21 cellular contexts compared by ENCODE assay signal in genomic region chr19:53951947-53952346, GRCh38. TPM values are rescaled to one million over a fixed set of nuclear protein-coding genes. Genes with fewer than 3 reads are reported as not detected.
DNase-seq lines count a peak whose midpoint lies in the region; ATAC-seq, FAIRE-seq and TF ChIP-seq lines count a peak whose summit lies in the region.
"Had no signal": no experiment of that assay in that cellular context is flagged by ENCODE, and none has a peak within 500 bp of the region (broad histone marks: within the 10 kb centered on the region; RNA-seq: fewer than 3 reads in every experiment).

No MANE protein-coding gene starts in this region.

- H3K23me2 ChIP-seq in H9 (ENCODE audit: insufficient read length, low read depth, low read length, poor library complexity, severe bottlenecking), result no peaks in the 10 kb centered on the region
- H3K23me2 ChIP-seq in H1 (ENCODE audit: low read depth, low read length), result no peaks in the 10 kb centered on the region

- peak overlapping the region; percentile 58 for H3K4me2 ChIP-seq in BLaER1
- no peak overlapping the region for H3K4me2 ChIP-seq in H9 (ENCODE audit: insufficient read depth, insufficient read length, low read length)
- no peak overlapping the region for H3K4me2 ChIP-seq in H1 (ENCODE audit: insufficient read depth in 1 of 2, low read depth in 2 of 2, low read length in 2 of 2)
- no peak overlapping the region for H3K4me2 ChIP-seq in osteoblast (ENCODE audit: insufficient read depth, low read length)

- no peak for TF ChIP-seq EP300 in H1 (IDR thresholded peaks at IDR 0.05; ENCODE audit: borderline replicate concordance in 1 of 2, low read depth in 2 of 2, low read length in 2 of 2)

- H4K5ac ChIP-seq in H9 (ENCODE audit: insufficient read length, low read depth, low read length), result no peak overlapping the region
- no peak overlapping the region for H4K5ac ChIP-seq in H1 (ENCODE audit: insufficient read length, low read depth, low read length)

- no peak overlapping the region for H3T11ph ChIP-seq in H9 (ENCODE audit: low read length)

- H3K18ac ChIP-seq in H9 (ENCODE audit: insufficient read length, low read depth, low read length) (no peak overlapping the region), H1 (ENCODE audit: extremely low read depth, low read length) (no peak overlapping the region; the same call in 1 of the 2 replicates)

- H3K36me3 ChIP-seq in BLaER1 (no peaks in the 10 kb centered on the region), H1 (ENCODE audit: control insufficient read depth in 2 of 4, insufficient read depth in 4 of 4, low read length in 3 of 4) (no peaks in the 10 kb centered on the region; a peak in 1 of 8 replicates), osteoblast (ENCODE audit: insufficient read depth, low read length) (no peaks in the 10 kb centered on the region)
- H3K36me3 ChIP-seq: BE2C had no signal

- TF ChIP-seq POLR2A in H1 (IDR thresholded peaks at IDR 0.05; ENCODE audit: control extremely low read depth in 1 of 2, low read depth in 2 of 2, low read length in 2 of 2) (no peak), lower leg skin (IDR thresholded peaks at IDR 0.05) (no peak)

- TF ChIP-seq CTCF in H9 (conservative IDR thresholded peaks at IDR 0.05), result no peak
- TF ChIP-seq CTCF in H1 (IDR thresholded peaks at IDR 0.05; ENCODE audit: control extremely low read depth in 1 of 3, insufficient read depth in 1 of 3, low read depth in 1 of 3, low read length in 3 of 3), result no peak
- no peak for TF ChIP-seq CTCF in osteoblast (IDR thresholded peaks at IDR 0.05; ENCODE audit: extremely low read depth, low read depth, low read length)
- no peak for TF ChIP-seq CTCF in lower leg skin (IDR thresholded peaks at IDR 0.05)

- H4K91ac ChIP-seq in H9 (ENCODE audit: insufficient read length, low read depth, low read length), result no peak overlapping the region
- H4K91ac ChIP-seq in H1 (replicated peaks; ENCODE audit: insufficient read length, low read length), result no peak overlapping the region

- intact Hi-C loops in lower leg skin (cut with DNase I; ENCODE audit: low total_unique reads), result no loop called here

- H3K79me1 ChIP-seq in H9 (ENCODE audit: insufficient read depth, low read depth, low read length, poor library complexity, severe bottlenecking), result no peaks in the 10 kb centered on the region
- no peaks in the 10 kb centered on the region for H3K79me1 ChIP-seq in H1 (ENCODE audit: low read depth, low read length)

- H3K56ac ChIP-seq in H9 (ENCODE audit: insufficient read length, low read depth, low read length) (no peak overlapping the region), H1 (replicated peaks; ENCODE audit: insufficient read length, low read depth, low read length) (no peak overlapping the region)

- peaks cover 0 to 3% of the 10 kb centered on the region in 2 experiments; a peak in 1 of 5 replicates for H3K9me3 Mint-ChIP-seq in H9
- H3K9me3 Mint-ChIP-seq: CD8-positive, alpha-beta T cell had no signal

- no CpG with 5 or more reads among the region's 9 CpGs for WGBS in H9 (ENCODE audit: extremely low coverage, insufficient read length, low lambda C conversion rate)
- WGBS in H1 (ENCODE audit: extremely low coverage in 1 of 2, insufficient coverage in 1 of 2, insufficient read length in 1 of 2, insufficient replicate concordance in 2 of 2, low coverage in 1 of 2, low lambda C conversion rate in 2 of 2, missing lambda C conversion rate in 1 of 2), 2 experiments, result 92% methylated on average over 8 of the region's 9 CpGs; no CpG with 5 or more reads in 1 of the 2 experiments
- 81 to 83% methylated on average over 9 of the region's 9 CpGs for WGBS in lower leg skin, 2 donors

- H4K8ac ChIP-seq in H9 (replicated peaks; ENCODE audit: insufficient read length, low read depth, low read length), result no peak overlapping the region
- H4K8ac ChIP-seq in H1 (ENCODE audit: extremely low read depth, insufficient read depth, low read length), result no peak overlapping the region; the same call in 1 of the 2 replicates

- H3K9ac ChIP-seq in BLaER1 (no peak overlapping the region), H9 (ENCODE audit: extremely low read depth, insufficient read length, low read length) (no peak overlapping the region), H1 (replicated peaks in 1 of 4; ENCODE audit: extremely low read depth in 1 of 4, low read depth in 3 of 4, low read length in 3 of 4) (no peak overlapping the region)

- DNase-seq in H9 (no peak), H1 (ENCODE audit: low read depth in 1 of 2, low spot score in 2 of 2) (no peak), osteoblast (ENCODE audit: insufficient read length, low spot score, missing footprints) (peak; percentile 52), CD1c-positive myeloid dendritic cell (ENCODE audit: extremely low spot score) (no peak), lower leg skin (ENCODE audit: low spot score in 2 of 2) (no peak)
- DNase-seq in stimulated activated CD4-positive, alpha-beta T cell treated with anti-CD3 and anti-CD28 coated beads, Interleukin-4, amount 100 ng/mL, for 4 hours, result no peak
- DNase-seq: ACHN; BE2C; Calu3; CD8-positive, alpha-beta T cell; GF-D8; Kasumi-1; KG1 had no signal

- H3K14ac ChIP-seq in H9 (ENCODE audit: insufficient read depth, low read length), result no peak overlapping the region; the same call in 1 of the 2 replicates
- H3K14ac ChIP-seq in H1 (ENCODE audit: insufficient read length), result no peak overlapping the region

- H2AK5ac ChIP-seq in H9 (ENCODE audit: insufficient read length, low read length), result no peak overlapping the region
- H2AK5ac ChIP-seq in H1 (ENCODE audit: low read depth, low read length), result peak overlapping the region; percentile 97; the same call in 1 of the 2 replicates

- H4K20me1 ChIP-seq in BLaER1, result no peaks in the 10 kb centered on the region
- no peaks in the 10 kb centered on the region for H4K20me1 ChIP-seq in H9 (ENCODE audit: control insufficient read depth, insufficient read depth, insufficient read length)
- H4K20me1 ChIP-seq in H1 (replicated peaks in 1 of 2; ENCODE audit: control insufficient read depth in 1 of 2, insufficient read depth in 2 of 2, low read length in 2 of 2), result no peaks in the 10 kb centered on the region
- H4K20me1 ChIP-seq in osteoblast (ENCODE audit: insufficient read depth, low read length), result no peaks in the 10 kb centered on the region

- no peak overlapping the region for H3K4me3 Mint-ChIP-seq in H9
- H3K4me3 Mint-ChIP-seq: CD14-positive monocyte; CD8-positive, alpha-beta T cell had no signal

- H2BK5ac ChIP-seq in H9 (ENCODE audit: insufficient read length, low read length), result no peak overlapping the region
- no peak overlapping the region for H2BK5ac ChIP-seq in H1 (ENCODE audit: low read depth, low read length)

- no peak for ATAC-seq in HG02610 (IDR thresholded peaks at IDR 0.05; ENCODE audit: unreplicated experiment)
- ATAC-seq: CD8-positive, alpha-beta T cell; HCT116; HepG2 had no signal

- FAIRE-seq in H1 (lab: Jason Lieb, UNC), result no peak
- FAIRE-seq: HepG2 had no signal

- peak overlapping the region in 2 of 3 experiments; percentile 1 to 30; a peak in 2 of 7 replicates for H3K27ac Mint-ChIP-seq in H9
- H3K27ac Mint-ChIP-seq: CD14-positive monocyte; CD8-positive, alpha-beta T cell had no signal

- H2BK15ac ChIP-seq in H9 (ENCODE audit: low read depth, low read length), result no peak overlapping the region
- H2BK15ac ChIP-seq in H1 (ENCODE audit: low read length), result peak overlapping the region; percentile 3; the same call in 1 of the 2 replicates

- H3K4ac ChIP-seq in H9 (ENCODE audit: low read depth, low read length) (no peak overlapping the region), H1 (replicated peaks; ENCODE audit: insufficient read length, low read depth, low read length) (no peak overlapping the region)

- H3K4me3 ChIP-seq in BLaER1, result no peak overlapping the region
- H3K4me3 ChIP-seq in H1 (ENCODE audit: extremely low read depth in 1 of 4, insufficient read depth in 2 of 4, low read depth in 3 of 4, low read length in 4 of 4), result no peak overlapping the region
- H3K4me3 ChIP-seq in osteoblast (ENCODE audit: insufficient read depth, low read length), result no peak overlapping the region
- H3K4me3 ChIP-seq in lower leg skin (ENCODE audit: low read depth, poor library complexity, severe bottlenecking), result no peak overlapping the region

- H3K36me3 Mint-ChIP-seq in H9 (ENCODE audit: insufficient read depth in 1 of 3, low read depth in 3 of 3), result peaks cover 0 to 4% (median 0%) of the 10 kb centered on the region in 3 experiments; a peak in 1 of 7 replicates
- H3K36me3 Mint-ChIP-seq: CD14-positive monocyte; CD8-positive, alpha-beta T cell; IgD-negative memory B cell had no signal

- H3K27ac ChIP-seq in BLaER1 (peak overlapping the region; percentile 76), H9 (ENCODE audit: insufficient read length, low read depth, low read length) (no peak overlapping the region), H1 (ENCODE audit: low read depth, low read length) (no peak overlapping the region), osteoblast (ENCODE audit: low read depth, low read length) (no peak overlapping the region)

- H2AFZ ChIP-seq in H9 (ENCODE audit: low read length) (no peak overlapping the region), H1 (ENCODE audit: low read length) (no peak overlapping the region), osteoblast (ENCODE audit: low read length) (no peak overlapping the region)

- H3K9me3 ChIP-seq in BLaER1 (no peaks in the 10 kb centered on the region), H9 (ENCODE audit: control insufficient read depth, low read depth, low read length) (no peaks in the 10 kb centered on the region), H1 (ENCODE audit: insufficient read depth in 2 of 2, low read depth in 1 of 2, low read length in 1 of 2) (no peaks in the 10 kb centered on the region), osteoblast (ENCODE audit: low read depth, low read length) (no peaks in the 10 kb centered on the region)
- H3K9me3 ChIP-seq: BE2C had no signal

- H3K4me1 ChIP-seq in BLaER1 (peaks cover 20% of the 10 kb centered on the region), H9 (ENCODE audit: insufficient read depth, low read length) (no peaks in the 10 kb centered on the region; the same call in none of the 2 replicates), H1 (replicated peaks in 1 of 4; ENCODE audit: control insufficient read depth in 3 of 4, insufficient read depth in 4 of 4, low read length in 3 of 4) (peaks cover 2 to 8% (median 5%) of the 10 kb centered on the region in 4 experiments; a peak in 4 of 7 replicates), osteoblast (ENCODE audit: insufficient read depth, low read length) (no peaks in the 10 kb centered on the region)
- H3K4me1 ChIP-seq: BE2C had no signal

- H3K27me3 ChIP-seq in BLaER1 (peaks cover 8% of the 10 kb centered on the region), H9 (ENCODE audit: insufficient read depth, low read length) (no peaks in the 10 kb centered on the region), H1 (replicated peaks in 1 of 4; ENCODE audit: control insufficient read depth in 3 of 4, extremely low read depth in 1 of 4, insufficient read depth in 3 of 4, low read length in 3 of 4) (no peaks in the 10 kb centered on the region), osteoblast (ENCODE audit: insufficient read depth, low read length) (peaks cover 8% of the 10 kb centered on the region)

- no peak for TF ChIP-seq RAD21 in H1 (IDR thresholded peaks at IDR 0.05 in 1 of 2, conservative IDR thresholded peaks at IDR 0.05 in 1 of 2; ENCODE audit: low read depth in 2 of 2, low read length in 2 of 2)

- H3K27me3 Mint-ChIP-seq in H9 (ENCODE audit: low read depth), result peaks cover 11% of the 10 kb centered on the region

- POLR2A ChIA-PET in H1 (lab: Charles Lee; ENCODE audit: partially characterized antibody), result interaction anchor here (0.9 to 2.5 kb wide), 10 partner anchors 9 to 83 kb away, joined by 3 to 14 read pairs (median 3); no protein-coding TSS in a partner anchor

- no peak overlapping the region for H2BK12ac ChIP-seq in H9 (ENCODE audit: insufficient read length, low read depth, low read length)
- H2BK12ac ChIP-seq in H1 (ENCODE audit: low read depth, low read length), result peak overlapping the region; percentile 46; the same call in 1 of the 2 replicates

- H3K79me2 ChIP-seq in H9 (ENCODE audit: insufficient read depth, low read length) (no peaks in the 10 kb centered on the region), H1 (ENCODE audit: control insufficient read depth in 1 of 2, insufficient read depth in 2 of 2, low read length in 2 of 2) (no peaks in the 10 kb centered on the region), osteoblast (ENCODE audit: insufficient read depth, low read length) (no peaks in the 10 kb centered on the region)

- H3K23ac ChIP-seq in H9 (ENCODE audit: insufficient read length, low read depth, low read length) (no peak overlapping the region), H1 (ENCODE audit: insufficient read length) (no peak overlapping the region)

- CTCF ChIA-PET in H1 (lab: Charles Lee; ENCODE audit: partially characterized antibody), result interaction anchor here (0.7 to 3.2 kb wide), 11 partner anchors 8 to 161 kb away, joined by 3 to 14 read pairs (median 4); no protein-coding TSS in a partner anchor

- H2BK120ac ChIP-seq in H9 (ENCODE audit: low read depth, low read length, poor library complexity, severe bottlenecking), result no peak overlapping the region
- H2BK120ac ChIP-seq in H1 (replicated peaks; ENCODE audit: low read depth, low read length), result no peak overlapping the region

- peaks cover 16 to 35% of the 10 kb centered on the region in 2 experiments for H3K4me1 Mint-ChIP-seq in H9
- H3K4me1 Mint-ChIP-seq: IgD-negative memory B cell had no signal

- H2BK20ac ChIP-seq in H9 (ENCODE audit: low read depth, low read length, poor library complexity, severe bottlenecking), result no peak overlapping the region
- H2BK20ac ChIP-seq in H1 (ENCODE audit: low read length), result peak overlapping the region; percentile 72; the same call in 1 of the 2 replicates

RNA-seq across cellular contexts. Expression of gene CACNG8, which starts 10.8 kb away (rescaled TPM):
- total RNA-seq in H9 (2021), result 6.0 and 7.1 TPM in 2 replicates
- 4.5 and 5.7 TPM in 2 replicates for total RNA-seq in H1 (2021; fragmentation: NEBNext Ultra II Directional; extraction: Animal tissue kit (Norgen Biotek cat#: 25700))
- 0.41 and 0.93 TPM in 2 replicates for polyA plus RNA-seq in H1 (2011; rRNA removed)
- polyA plus RNA-seq in H1 (2011; cell fraction: cytosol; rRNA removed), result 1.3 TPM
- polyA plus RNA-seq in H1 (2011; cell fraction: nucleus; rRNA removed), result 3.4 TPM
- polyA plus RNA-seq in H1 (2012, experiment 1 of 2), result 5.8 to 6.6 TPM (median 6.1 TPM) in 4 replicates
- 0.62 TPM for polyA plus RNA-seq in H1 (2012, experiment 2 of 2)
- polyA plus RNA-seq in H1 (2013, experiment 1 of 2), result 3.2 TPM
- 2.6 TPM for polyA plus RNA-seq in H1 (2013, experiment 2 of 2)
- 0.61 and 0.79 TPM in 2 replicates for polyA minus RNA-seq in H1 (2011; rRNA and poly(A)+ RNA removed)
- polyA minus RNA-seq in H1 (2011; cell fraction: cytosol; rRNA and poly(A)+ RNA removed), result 2.9 TPM
- polyA minus RNA-seq in H1 (2011; cell fraction: nucleus; rRNA and poly(A)+ RNA removed), result 2.9 TPM
- total RNA-seq in osteoblast, result not detected in 2 replicates
- under 1 TPM in 2 of 4 donors, not detected in 2; 0.05 to 0.08 TPM for total RNA-seq in lower leg skin
- total RNA-seq: CD8-positive, alpha-beta T cell; HepG2 had no signal
- polyA plus RNA-seq: CD14-positive monocyte, HepG2, IgD-negative memory B cell had no signal

RNA-seq across cellular contexts. Expression of gene CACNG6, which starts 39.5 kb away (rescaled TPM):
- total RNA-seq in H9 (2021) (1.6 and 2.0 TPM in 2 replicates), osteoblast (0.36 TPM in 1 of 2 replicates, not detected in the other), lower leg skin (not detected)
- 1.2 and 1.4 TPM in 2 replicates for total RNA-seq in H1 (2021; fragmentation: NEBNext Ultra II Directional; extraction: Animal tissue kit (Norgen Biotek cat#: 25700))
- polyA plus RNA-seq in H1 (2011; rRNA removed), result 1.6 and 2.9 TPM in 2 replicates
- 1.8 TPM for polyA plus RNA-seq in H1 (2011; cell fraction: cytosol; rRNA removed)
- 4.3 TPM for polyA plus RNA-seq in H1 (2011; cell fraction: nucleus; rRNA removed)
- polyA plus RNA-seq in H1 (2012, experiment 1 of 2), result 1.1 to 1.9 TPM (median 1.5 TPM) in 4 replicates
- polyA plus RNA-seq in H1 (2012, experiment 2 of 2), result 0.81 TPM
- polyA plus RNA-seq in H1 (2013, experiment 1 of 2), result 2.3 TPM
- polyA plus RNA-seq in H1 (2013, experiment 2 of 2), result 2.1 TPM
- polyA minus RNA-seq in H1 (2011; rRNA and poly(A)+ RNA removed), result 0.22 and 0.25 TPM in 2 replicates
- not detected for polyA minus RNA-seq in H1 (2011; cell fraction: cytosol; rRNA and poly(A)+ RNA removed)
- polyA minus RNA-seq in H1 (2011; cell fraction: nucleus; rRNA and poly(A)+ RNA removed), result 0.80 TPM
- total RNA-seq: CD8-positive, alpha-beta T cell; HepG2 had no signal
- polyA plus RNA-seq: HepG2, IgD-negative memory B cell had no signal

RNA-seq across cellular contexts. Expression of gene CACNG7, which starts 42.9 kb away (rescaled TPM):
- total RNA-seq in H9 (2021), result 22.1 and 22.7 TPM in 2 replicates
- 28.9 and 29.9 TPM in 2 replicates for total RNA-seq in H1 (2021; fragmentation: NEBNext Ultra II Directional; extraction: Animal tissue kit (Norgen Biotek cat#: 25700))
- polyA plus RNA-seq in H1 (2011; rRNA removed), result 69.8 and 127 TPM in 2 replicates
- polyA plus RNA-seq in H1 (2011; cell fraction: cytosol; rRNA removed), result 64.4 TPM
- polyA plus RNA-seq in H1 (2011; cell fraction: nucleus; rRNA removed), result 75.4 TPM
- polyA plus RNA-seq in H1 (2012, experiment 1 of 2), result 33.4 to 44.9 TPM (median 40.2 TPM) in 4 replicates
- polyA plus RNA-seq in H1 (2012, experiment 2 of 2), result 33.0 TPM
- polyA plus RNA-seq in H1 (2013, experiment 1 of 2), result 43.8 TPM
- 49.1 TPM for polyA plus RNA-seq in H1 (2013, experiment 2 of 2)
- polyA minus RNA-seq in H1 (2011; rRNA and poly(A)+ RNA removed), result 16.4 and 25.3 TPM in 2 replicates
- 32.9 TPM for polyA minus RNA-seq in H1 (2011; cell fraction: cytosol; rRNA and poly(A)+ RNA removed)
- 19.4 TPM for polyA minus RNA-seq in H1 (2011; cell fraction: nucleus; rRNA and poly(A)+ RNA removed)
- not detected in 2 replicates for total RNA-seq in osteoblast
- not detected for total RNA-seq in lower leg skin
- total RNA-seq: A172; Calu3; CD8-positive, alpha-beta T cell; H4; HepG2 had no signal
- polyA plus RNA-seq: CD14-positive monocyte, HepG2, IgD-negative memory B cell had no signal

Comparison
In these comparisons a context has a peak if more than half of its experiments do, and no peak if none do; other contexts are left out.
1. RNA of gene CACNG7, which starts 42.9 kb away (total RNA-seq): 28.9 to 29.9 TPM in H1 and 22.1 to 22.7 TPM in H9; not detected in osteoblast and not detected in lower leg skin; every median in the first group is over 10 times any median in the second.